Comparison of ENCODE assay signal across 14 cellular contexts in genomic region chr4:28211714-28212470, GRCh38.
"Had no signal": no experiment of that assay in that cellular context is flagged by ENCODE, and none has a peak within 500 bp of the region (broad histone marks: within the 10 kb centered on the region; RNA-seq: fewer than 3 reads in every experiment).

No MANE protein-coding gene starts in this region.

- DNase-seq: activated CD4-positive, alpha-beta T cell treated with anti-CD3 and anti-CD28 coated beads for 1 hour; activated CD4-positive, alpha-beta T cell treated with anti-CD3 and anti-CD28 coated beads, Interleukin-2, amount 50 U/mL, for 4 hours; activated naive CD4-positive, alpha-beta T cell treated with anti-CD3 and anti-CD28 coated beads for 36 hours; activated naive CD8-positive, alpha-beta T cell treated with anti-CD3 and anti-CD28 coated beads, Interleukin-2, amount 50 U/mL, for 24 hours; activated T-cell treated with anti-CD3 and anti-CD28 coated beads for 4 hours; central memory CD4-positive, alpha-beta T cell; erythroblast; islet precursor cell; mucosa of descending colon; natural killer cell; T-helper 1 cell; T1000 had no signal

- ATAC-seq: activated naive CD8-positive, alpha-beta T cell treated with anti-CD3 and anti-CD28 coated beads, Interleukin-2, amount 50 U/mL, for 24 hours; mucosa of descending colon; natural killer cell; stimulated activated memory B cell treated with anti-CD40 and anti-IgM and Interleukin-4, amounts not matched to agents 10 μg/mL and 1 μg/mL and 100 μg/mL, for 72 hours had no signal

- H3K4me3 ChIP-seq: mucosa of descending colon had no signal

- H3K9me3 ChIP-seq: mucosa of descending colon had no signal

- H3K27ac ChIP-seq: VCaP had no signal
